In genomic region chr16:73068546-73069401, GRCh38 we compare ENCODE assay signal across 1 cellular context.
A peak's percentile ranks its signal among the peaks of the same experiment; 100 is the strongest.
TF ChIP-seq lines count a peak whose summit lies in the region.

No MANE protein-coding gene starts in this region.

TF ChIP-seq in HEK293, 187 proteins besides CTCF, POLR2A, EP300 and RAD21 (continued from another document and continues in another):
- TF ChIP-seq PRDM2 (tag by site-specific recombination; IDR thresholded peaks at IDR 0.05; ENCODE audit: borderline replicate concordance) (no peak), ZNF530 (tag by site-specific recombination; IDR thresholded peaks at IDR 0.05; ENCODE audit: low read depth) (no peak), ZNF777 (tag by site-specific recombination; IDR thresholded peaks at IDR 0.05; ENCODE audit: borderline replicate concordance) (no peak), ZNF785 (tag by site-specific recombination; IDR thresholded peaks at IDR 0.05) (no peak), ZBTB8A (tag by site-specific recombination; IDR thresholded peaks at IDR 0.05) (peak; percentile 46), KLF8 (tag by site-specific recombination; IDR thresholded peaks at IDR 0.05) (peak; percentile 57; the same call in 1 of the 2 replicates), HOXC10 (CRISPR knock-in tag; IDR thresholded peaks at IDR 0.05) (no peak), ZNF23 (tag by site-specific recombination; IDR thresholded peaks at IDR 0.05; ENCODE audit: borderline replicate concordance) (no peak), WT1 (tag by site-specific recombination; IDR thresholded peaks at IDR 0.05) (peak; percentile 91), ZBTB21 (tag by site-specific recombination; IDR thresholded peaks at IDR 0.05) (peak; percentile 94), KLF17 (tag by site-specific recombination; IDR thresholded peaks at IDR 0.05) (peak; percentile 69), ZNF112 (tag by site-specific recombination; IDR thresholded peaks at IDR 0.05) (no peak), ZBTB17 (tag by site-specific recombination; IDR thresholded peaks at IDR 0.05) (peak; percentile 82), PBX3 (CRISPR knock-in tag; IDR thresholded peaks at IDR 0.05) (peak; percentile 57; the same call in 1 of the 2 replicates), ZNF677 (tag by site-specific recombination; IDR thresholded peaks at IDR 0.05) (no peak), ZNF76 (tag by site-specific recombination; IDR thresholded peaks at IDR 0.05; ENCODE audit: borderline replicate concordance, low read depth) (no peak), ZXDB (tag by site-specific recombination; IDR thresholded peaks at IDR 0.05) (peak; percentile 90), PRDM1 (tag by site-specific recombination; IDR thresholded peaks at IDR 0.05) (peak; percentile 64), ZNF140 (tag by site-specific recombination; IDR thresholded peaks at IDR 0.05) (no peak), PRDM10 (tag by site-specific recombination; IDR thresholded peaks at IDR 0.05) (peak; percentile 96), ZNF843 (tag by site-specific recombination; IDR thresholded peaks at IDR 0.05) (peak; percentile 89), TRIM28 (IDR thresholded peaks at IDR 0.05; ENCODE audit: borderline replicate concordance, low read length) (peak; percentile 90), ZNF16 (tag by site-specific recombination; IDR thresholded peaks at IDR 0.05; ENCODE audit: low read depth) (no peak), ZNF24 (tag by site-specific recombination; IDR thresholded peaks at IDR 0.05) (peak; percentile 95), ZNF585B (tag by site-specific recombination; IDR thresholded peaks at IDR 0.05) (no peak), ZNF10 (tag by site-specific recombination; IDR thresholded peaks at IDR 0.05) (0 out of 2 replicates have a peak, but pooled peaks have one; percentile 34), ZNF239 (tag by site-specific recombination; IDR thresholded peaks at IDR 0.05) (no peak), ZNF518A (tag by site-specific recombination; conservative IDR thresholded peaks at IDR 0.05; ENCODE audit: low read depth) (no peak), ZBTB11 (tag by site-specific recombination; conservative IDR thresholded peaks at IDR 0.05; ENCODE audit: low read depth) (0 out of 2 replicates have a peak, but pooled peaks have one; percentile 33), ZFP69B (tag by site-specific recombination; IDR thresholded peaks at IDR 0.05) (peak; percentile 55), HOXD13 (CRISPR knock-in tag; IDR thresholded peaks at IDR 0.05; ENCODE audit: borderline replicate concordance) (no peak), MZF1 (tag by site-specific recombination; IDR thresholded peaks at IDR 0.05; ENCODE audit: borderline replicate concordance) (peak; percentile 43; the same call in 1 of the 2 replicates)
- TF ChIP-seq, protein P1, sequence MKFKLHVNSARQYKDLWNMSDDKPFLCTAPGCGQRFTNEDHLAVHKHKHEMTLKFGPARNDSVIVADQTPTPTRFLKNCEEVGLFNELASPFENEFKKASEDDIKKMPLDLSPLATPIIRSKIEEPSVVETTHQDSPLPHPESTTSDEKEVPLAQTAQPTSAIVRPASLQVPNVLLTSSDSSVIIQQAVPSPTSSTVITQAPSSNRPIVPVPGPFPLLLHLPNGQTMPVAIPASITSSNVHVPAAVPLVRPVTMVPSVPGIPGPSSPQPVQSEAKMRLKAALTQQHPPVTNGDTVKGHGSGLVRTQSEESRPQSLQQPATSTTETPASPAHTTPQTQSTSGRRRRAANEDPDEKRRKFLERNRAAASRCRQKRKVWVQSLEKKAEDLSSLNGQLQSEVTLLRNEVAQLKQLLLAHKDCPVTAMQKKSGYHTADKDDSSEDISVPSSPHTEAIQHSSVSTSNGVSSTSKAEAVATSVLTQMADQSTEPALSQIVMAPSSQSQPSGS (tag by site-specific recombination; IDR thresholded peaks at IDR 0.05; ENCODE audit: low read depth), result peak; percentile 97
- TF ChIP-seq, protein P2, sequence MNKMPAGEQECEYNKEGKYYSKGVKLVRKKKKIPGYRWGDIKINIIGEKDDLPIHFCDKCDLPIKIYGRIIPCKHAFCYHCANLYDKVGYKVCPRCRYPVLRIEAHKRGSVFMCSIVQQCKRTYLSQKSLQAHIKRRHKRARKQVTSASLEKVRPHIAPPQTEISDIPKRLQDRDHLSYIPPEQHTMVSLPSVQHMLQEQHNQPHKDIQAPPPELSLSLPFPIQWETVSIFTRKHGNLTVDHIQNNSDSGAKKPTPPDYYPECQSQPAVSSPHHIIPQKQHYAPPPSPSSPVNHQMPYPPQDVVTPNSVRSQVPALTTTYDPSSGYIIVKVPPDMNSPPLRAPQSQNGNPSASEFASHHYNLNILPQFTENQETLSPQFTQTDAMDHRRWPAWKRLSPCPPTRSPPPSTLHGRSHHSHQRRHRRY (tag by site-specific recombination; IDR thresholded peaks at IDR 0.05), result no peak
